ENCODE assay signal across 19 cellular contexts in the genomic region with DNA sequence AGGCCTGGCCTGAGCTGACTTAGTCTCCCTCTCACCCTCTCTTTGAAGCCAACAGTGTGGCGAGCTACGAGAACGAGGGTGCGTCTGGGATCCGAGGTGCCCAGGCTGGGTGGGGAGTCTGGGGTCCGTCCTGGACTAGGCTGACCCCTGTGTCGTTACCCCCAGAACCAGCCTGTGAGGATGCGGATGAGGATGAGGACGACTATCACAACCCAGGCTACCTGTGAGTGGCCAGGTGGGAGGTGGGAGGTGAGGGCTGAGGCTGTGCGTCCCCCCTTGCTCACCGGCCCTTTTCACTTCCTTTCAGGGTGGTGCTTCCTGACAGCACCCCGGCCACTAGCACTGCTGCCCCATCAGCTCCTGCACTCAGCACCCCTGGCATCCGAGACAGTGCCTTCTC. TPM values are rescaled to one million over a fixed set of nuclear protein-coding genes. Genes with fewer than 3 reads are reported as not detected.
DNase-seq lines count a peak whose midpoint lies in the region; ATAC-seq and TF ChIP-seq lines count a peak whose summit lies in the region.
"Had no signal": no experiment of that assay in that cellular context is flagged by ENCODE, and none has a peak within 500 bp of the region (broad histone marks: within the 10 kb centered on the region; RNA-seq: fewer than 3 reads in every experiment).

No MANE protein-coding gene starts in this region.

- H3K36me3 ChIP-seq in stomach, result peaks cover 51 to 93% (median 92%) of the 10 kb centered on the region in 4 donors

- no peaks in the 10 kb centered on the region for H3K27me3 ChIP-seq in stomach
- H3K27me3 ChIP-seq: gastrocnemius medialis, left lung had no signal

- H3K36me3 Mint-ChIP-seq in effector memory CD8-positive, alpha-beta T cell (ENCODE audit: insufficient read depth), result peaks cover 61% of the 10 kb centered on the region

- H3K27me3 Mint-ChIP-seq in effector memory CD8-positive, alpha-beta T cell, result no peaks in the 10 kb centered on the region
- H3K27me3 Mint-ChIP-seq: IgD-negative memory B cell had no signal

- H3K4me3 Mint-ChIP-seq in effector memory CD8-positive, alpha-beta T cell, result peak overlapping the region; percentile 98 to 99

- no peak for TF ChIP-seq CTCF in stomach (IDR thresholded peaks at IDR 0.05)

- TF ChIP-seq EP300 in stomach (IDR thresholded peaks at IDR 0.05), result no peak

- intact Hi-C loops in stomach (cut with DNase I; ENCODE audit: low total_unique reads), result no loop called here

- H3K9me3 Mint-ChIP-seq in effector memory CD8-positive, alpha-beta T cell, result peaks cover 6 to 10% of the 10 kb centered on the region in 2 donors

- H3K4me1 ChIP-seq in stomach, result peaks cover 0 to 10% (median 0%) of the 10 kb centered on the region in 4 donors
- H3K4me1 ChIP-seq: gastrocnemius medialis had no signal

- peak overlapping the region in 2 of 5 donors; percentile 46 to 71 for H3K27ac ChIP-seq in stomach
- H3K27ac ChIP-seq: gastrocnemius medialis, left lung had no signal

- ATAC-seq in effector memory CD8-positive, alpha-beta T cell (replicated peaks), result no peak
- ATAC-seq: gastrocnemius medialis, Panc1, SK-N-SH treated with all-trans-retinoic acid at 6 μM for 48 hours had no signal

- TF ChIP-seq POLR2A in stomach (IDR thresholded peaks at IDR 0.05), result no peak

- peaks cover 62% of the 10 kb centered on the region in 2 donors for H3K4me1 Mint-ChIP-seq in effector memory CD8-positive, alpha-beta T cell (ENCODE audit: low read depth in 2 of 2)

- WGBS in stomach, 5 donors, result 80 to 94% (median 85%) methylated on average over 8 to 13 of the region's 13 CpGs

- H3K9me3 ChIP-seq in stomach, result peaks cover 0 to 12% (median 3%) of the 10 kb centered on the region in 4 donors
- H3K9me3 ChIP-seq: gastrocnemius medialis had no signal

- peak overlapping the region; percentile 97 for H3K27ac Mint-ChIP-seq in effector memory CD8-positive, alpha-beta T cell

- peak overlapping the region in 3 of 4 donors; percentile 15 to 37 (median 30) for H3K4me3 ChIP-seq in stomach
- H3K4me3 ChIP-seq: gastrocnemius medialis had no signal

- peak; percentile 17 for DNase-seq in activated naive CD4-positive, alpha-beta T cell treated with Interleukin-2 at 50 U/mL for 16 hours
- DNase-seq in activated naive CD4-positive, alpha-beta T cell (lab: John Stamatoyannopoulos, UW), result no peak
- DNase-seq in activated T-cell treated with anti-CD3 and anti-CD28 coated beads, Interleukin-2, amount 50 U/mL, for 48 hours, result peak; percentile 48 to 56
- no peak for DNase-seq in effector memory CD8-positive, alpha-beta T cell
- DNase-seq in stomach (no peak), HT-29 (ENCODE audit: low spot score) (no peak), NCI-H1930 (lab: John Stamatoyannopoulos, UW) (no peak), EL (no peak)
- DNase-seq: anterior cingulate cortex; COR-L47; gastrocnemius medialis; left lung; NCI-H2107; NCI-H748 treated with DMSO at 0.1 percent for 48 hours; stimulated activated CD4-positive, alpha-beta T cell treated with anti-CD3 and anti-CD28 coated beads, Interleukin-12 subunit alpha, Interleukin-12 subunit beta, amount 100 ng/mL, for 4 hours had no signal

RNA-seq across cellular contexts. Expression of gene LAT, which starts 1.6 kb away (rescaled TPM):
- total RNA-seq in stomach, result 10 to 100 TPM in 1 of 5 donors, 1 to 10 TPM in 3, not detected in 1; 1.3 to 26.8 (median 4.8) TPM
- polyA plus RNA-seq in stomach, result 10 to 100 TPM in 1 of 3 donors, 1 to 10 TPM in 2; 7.3 to 15.5 (median 8.4) TPM
- total RNA-seq in HT-29 (2014; rRNA removed; shearing (Covaris generic)), result 14.8 and 22.7 TPM in 2 replicates

RNA-seq across cellular contexts. Expression of gene SPNS1, which starts 11.9 kb away (rescaled TPM):
- total RNA-seq in stomach, result 10 to 100 TPM in 4 of 5 donors, 1 to 10 TPM in 1; 6.1 to 24.2 (median 15.6) TPM
- polyA plus RNA-seq in stomach, result 10 to 100 TPM; 26.7 to 48.3 (median 31.6) TPM
- 79.6 and 88.8 TPM in 2 replicates for total RNA-seq in HT-29 (2014; rRNA removed; shearing (Covaris generic))

RNA-seq across cellular contexts. Expression of gene NFATC2IP, which starts 35.8 kb away (rescaled TPM):
- 100 to 1,000 TPM in 2 of 5 donors, 10 to 100 TPM in 3; 22.8 to 265 (median 68.0) TPM for total RNA-seq in stomach
- polyA plus RNA-seq in stomach, result 10 to 100 TPM; 10.4 to 18.0 (median 13.1) TPM
- total RNA-seq in HT-29 (2014; rRNA removed; shearing (Covaris generic)), result 54.8 and 66.3 TPM in 2 replicates

RNA-seq across cellular contexts. Expression of gene CD19, which starts 54.7 kb away (rescaled TPM):
- total RNA-seq in stomach, result under 1 TPM in 2 of 5 donors, not detected in 3; 0.29 to 0.92 TPM
- polyA plus RNA-seq in stomach, result 1 to 10 TPM in 1 of 3 donors, under 1 TPM in 2; 0.31 to 3.8 (median 0.56) TPM
- not detected in 2 replicates for total RNA-seq in HT-29 (2014; rRNA removed; shearing (Covaris generic))
- total RNA-seq: gastrocnemius medialis, myocyte had no signal

Comparison
In these comparisons a context has a peak if more than half of its experiments do, and no peak if none do; other contexts are left out.
1. DNase-seq: peak in activated naive CD4-positive, alpha-beta T cell treated with Interleukin-2 at 50 U/mL for 16 hours (single experiment) and activated T-cell treated with anti-CD3 and anti-CD28 coated beads, Interleukin-2, amount 50 U/mL, for 48 hours (2 of 2); none in activated naive CD4-positive, alpha-beta T cell (0 of 4), effector memory CD8-positive, alpha-beta T cell (0 of 3), stomach (single experiment), HT-29 (single experiment), NCI-H1930 (0 of 2) and EL (single experiment).